Comparison of ENCODE assay signal across 9 cellular contexts in the genomic region with DNA sequence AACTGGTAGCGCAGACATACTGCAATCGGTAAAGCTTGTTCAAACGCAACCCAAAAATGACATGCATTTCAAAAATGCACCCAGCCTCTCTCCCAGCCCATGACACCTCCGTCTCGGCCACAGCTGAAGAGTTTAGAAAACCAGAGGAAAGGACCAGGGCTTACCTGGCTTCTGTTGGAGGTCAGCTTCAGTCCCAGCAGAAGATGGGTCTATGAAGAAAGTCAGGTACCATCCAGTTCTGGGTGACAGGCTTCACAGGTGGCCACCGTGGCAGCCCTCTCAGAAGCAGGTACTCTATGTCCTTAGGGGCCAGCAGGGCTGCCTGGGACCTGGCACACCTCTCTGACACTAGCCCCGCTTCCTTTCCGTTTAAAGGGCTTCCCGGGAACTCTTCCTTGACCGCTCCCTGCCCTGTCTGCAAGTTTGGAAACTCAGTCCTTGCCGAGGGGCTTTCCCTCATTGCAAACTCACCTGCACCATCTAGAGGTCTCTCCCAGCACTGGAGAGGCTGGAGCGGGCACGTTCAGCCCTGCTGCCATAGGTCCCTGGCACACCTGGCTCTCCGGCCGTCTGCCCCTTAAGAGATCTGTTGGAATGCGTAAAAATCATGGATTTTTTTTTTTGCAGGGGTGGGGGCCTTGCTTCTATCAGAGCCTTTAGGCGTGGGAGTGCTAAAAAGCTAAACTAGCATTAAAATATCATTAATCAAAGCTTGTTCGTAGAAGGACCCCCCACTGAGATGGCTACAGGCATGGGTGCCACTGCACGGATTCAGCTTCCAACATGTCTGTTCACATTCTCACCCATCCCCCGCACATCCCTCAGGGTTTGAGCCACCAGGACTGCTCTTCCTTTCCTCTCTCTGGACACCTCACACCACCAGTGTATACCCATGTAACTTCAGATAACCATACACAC. TPM values are rescaled to one million over a fixed set of nuclear protein-coding genes. Genes with fewer than 3 reads are reported as not detected.
DNase-seq lines count a peak whose midpoint lies in the region; ATAC-seq, FAIRE-seq and TF ChIP-seq lines count a peak whose summit lies in the region.
"Had no signal": no experiment of that assay in that cellular context is flagged by ENCODE, and none has a peak within 500 bp of the region (broad histone marks: within the 10 kb centered on the region; RNA-seq: fewer than 3 reads in every experiment).

A gene (minus strand): TSS at position 425 of the 918 bp plus-strand sequence. CDS start 58,206 bp downstream, outside the sequence.

- H3K4me3 ChIP-seq in K562 (no peak within 1 kb of the TSS), keratinocyte (ENCODE audit: control insufficient read depth in 2 of 3, extremely low read depth in 1 of 3, insufficient read depth in 2 of 3, low read depth in 1 of 3, low read length in 3 of 3) (peak within 1 kb of the TSS; percentile 20 to 74 (median 40))

- POLR2A ChIA-PET in K562 (lab: Yijun Ruan, JAX), result interaction anchor here (0.8 kb wide), 2 partner anchors 40 to 133 kb away, joined by 4 to 5 read pairs; no protein-coding TSS in a partner anchor

- H3K4me1 ChIP-seq in K562 (replicated peaks in 1 of 2; ENCODE audit: control insufficient read depth in 2 of 2, insufficient read depth in 2 of 2, low read length in 2 of 2) (no peaks in the 10 kb centered on the region), keratinocyte (ENCODE audit: control insufficient read depth, extremely low read depth, insufficient read depth, low read length) (peaks cover 16% of the 10 kb centered on the region)

- no peaks in the 10 kb centered on the region for H3K79me2 ChIP-seq in K562 (ENCODE audit: control insufficient read depth, insufficient read depth, low read length)
- H3K79me2 ChIP-seq in keratinocyte (ENCODE audit: control insufficient read depth, insufficient read depth, low read length), result no peaks in the 10 kb centered on the region

- intact Hi-C loops in K562 (cut with micrococcal nuclease), result no loop called here

- CTCF ChIA-PET in K562 (lab: Yijun Ruan, JAX; ENCODE audit: low intra/inter-chr PET ratio), result no interaction called here

- H3K36me3 ChIP-seq in K562 (ENCODE audit: control insufficient read depth, insufficient read depth, low read length), result no peaks in the 10 kb centered on the region
- no peaks in the 10 kb centered on the region for H3K36me3 ChIP-seq in keratinocyte (ENCODE audit: control insufficient read depth in 2 of 2, extremely low read depth in 1 of 2, insufficient read depth in 2 of 2, low read length in 2 of 2)

- peak; percentile 71 for TF ChIP-seq CTCF in C4-2B (conservative IDR thresholded peaks at IDR 0.05)
- peak; percentile 28 to 38 (median 30); a peak in 5 of 6 replicates for TF ChIP-seq CTCF in K562 (IDR thresholded peaks at IDR 0.05 in 2 of 3, conservative IDR thresholded peaks at IDR 0.05 in 1 of 3; ENCODE audit: insufficient read depth in 2 of 3, low read depth in 1 of 3, low read length in 3 of 3)
- TF ChIP-seq CTCF in keratinocyte (optimal IDR thresholded peaks at IDR 0.05 in 1 of 3, IDR thresholded peaks at IDR 0.05 in 1 of 3, conservative IDR thresholded peaks at IDR 0.05 in 1 of 3; ENCODE audit: extremely low read depth in 1 of 3, insufficient read depth in 2 of 3, low read length in 3 of 3), result peak; percentile 90 to 93 (median 90)

- peak; percentile 84 for DNase-seq in HPDE6-E6E7 (ENCODE audit: extremely low spot score)
- peak; percentile 93 for DNase-seq in SW480 (ENCODE audit: low spot score)
- DNase-seq in K562 (ENCODE audit: extremely low read depth in 1 of 4, low spot score in 3 of 4), result peak in 2 of 4 experiments; percentile 18 to 25
- peak; percentile 30 for DNase-seq in keratinocyte (ENCODE audit: low read depth, low spot score)
- peak; percentile 11 for DNase-seq in stimulated activated CD8-positive, alpha-beta memory T cell treated with anti-CD3 and anti-CD28 coated beads, Interleukin-15, amount 100 ng/mL, for 1 hour (ENCODE audit: low read depth)

- BruUV-seq in K562 (replicated peaks; lab: Mats Ljungman, UMichigan), result no TSS peak

- peak in 1 of 2 experiments; percentile 27; a peak in 1 of 4 replicates for TF ChIP-seq RAD21 in K562 (CRISPR knock-in tag; conservative IDR thresholded peaks at IDR 0.05 in 1 of 2, IDR thresholded peaks at IDR 0.05 in 1 of 2)

- peak; percentile 79 for ATAC-seq in K562
- ATAC-seq in HG03045 (IDR thresholded peaks at IDR 0.05; ENCODE audit: unreplicated experiment), result no peak
- ATAC-seq in HG03175 (IDR thresholded peaks at IDR 0.05; ENCODE audit: unreplicated experiment), result no peak

- WGBS in K562 (ENCODE audit: insufficient coverage, low coverage, missing lambda C conversion rate), result 3% methylated on average over 20 of the region's 20 CpGs

- no peak within 1 kb of the TSS for H3K27ac ChIP-seq in C4-2B
- no peak within 1 kb of the TSS for H3K27ac ChIP-seq in K562 (ENCODE audit: extremely low read depth, low read depth, low read length)
- no peak within 1 kb of the TSS for H3K27ac ChIP-seq in keratinocyte (ENCODE audit: control insufficient read depth, insufficient read depth, low read length)

- TF ChIP-seq EP300 in K562 (IDR thresholded peaks at IDR 0.05; ENCODE audit: low read length), result no peak

- no peaks in the 10 kb centered on the region for H3K9me3 ChIP-seq in K562 (replicated peaks; ENCODE audit: control insufficient read depth, insufficient read depth, low read depth, low read length)
- H3K9me3 ChIP-seq in keratinocyte (ENCODE audit: control insufficient read depth, low read depth, low read length), result no peaks in the 10 kb centered on the region

- H3K9ac ChIP-seq in K562 (ENCODE audit: insufficient read depth in 1 of 2, low read depth in 2 of 2, low read length in 2 of 2) (no peak within 1 kb of the TSS), keratinocyte (ENCODE audit: control insufficient read depth, extremely low read depth, insufficient read depth, low read length) (peak within 1 kb of the TSS; percentile 45)

- dilution Hi-C loops in keratinocyte (cut with MboI; ENCODE audit: extremely low pct_ligation_motif_present, low sequenced_read_pairs), result no loop called here

- no peaks in the 10 kb centered on the region for H4K20me1 ChIP-seq in K562 (replicated peaks; ENCODE audit: control insufficient read depth, insufficient read depth, low read length)
- H4K20me1 ChIP-seq in keratinocyte (ENCODE audit: control insufficient read depth, extremely low read depth, insufficient read depth, low read length), result no peaks in the 10 kb centered on the region

- FAIRE-seq in K562 (lab: Jason Lieb, UNC) (no peak), keratinocyte (lab: Jason Lieb, UNC) (peak; percentile 86)

- H3K27me3 ChIP-seq in K562 (ENCODE audit: control insufficient read depth in 2 of 2, insufficient read depth in 2 of 2, low read length in 2 of 2) (peaks cover 33 to 68% of the 10 kb centered on the region in 2 experiments), keratinocyte (ENCODE audit: control insufficient read depth, extremely low read depth, insufficient read depth, low read length) (peaks cover 3% of the 10 kb centered on the region)

- H2AFZ ChIP-seq in K562 (ENCODE audit: low read depth, low read length), result no peak within 1 kb of the TSS
- peak within 1 kb of the TSS; percentile 27 for H2AFZ ChIP-seq in keratinocyte (ENCODE audit: control insufficient read depth, low read length)

- TF ChIP-seq POLR2A in K562 (conservative IDR thresholded peaks at IDR 0.05), result no peak

- in situ Hi-C loops in K562 (cut with MboI), result no loop called here

- peaks cover 3% of the 10 kb centered on the region for H3K9me1 ChIP-seq in K562 (ENCODE audit: control insufficient read depth, insufficient read depth, low read length)
- H3K9me1 ChIP-seq in keratinocyte (ENCODE audit: control insufficient read depth, extremely low read depth, insufficient read depth, low read length), result no peaks in the 10 kb centered on the region

- H3K4me2 ChIP-seq in K562 (ENCODE audit: insufficient read depth, low read length) (no peak within 1 kb of the TSS), keratinocyte (ENCODE audit: control insufficient read depth, extremely low read depth, insufficient read depth, low read depth, low read length) (peak within 1 kb of the TSS; percentile 87)

TF ChIP-seq in K562, 482 proteins besides CTCF, POLR2A, EP300 and RAD21 (continues in another document):
- TF ChIP-seq POLR2AphosphoS5 (IDR thresholded peaks at IDR 0.05; ENCODE audit: control insufficient read depth, insufficient read depth, low read depth, low read length) (no peak), RFX5 (IDR thresholded peaks at IDR 0.05; ENCODE audit: low read depth, low read length) (no peak), MEF2D (tag; conservative IDR thresholded peaks at IDR 0.05; ENCODE audit: low read depth) (no peak)

RNA-seq across cellular contexts. Expression of the gene that starts here (rescaled TPM):
- not detected in 2 replicates for total RNA-seq in K562 (2011; cell fraction: chromatin; rRNA removed; ENCODE audit: low replicate concordance)
- total RNA-seq in K562 (2011; cell fraction: nucleolus; rRNA removed), result not detected in 2 replicates
- total RNA-seq in K562 (2011; cell fraction: nucleoplasm; rRNA removed), result not detected in 2 replicates
- not detected in 2 replicates for total RNA-seq in K562 (2014; rRNA removed)
- total RNA-seq in K562 (2014; rRNA removed; fragmentation: Illumina TruSeq; extraction: Trizol), result not detected in 2 replicates
- not detected in 2 replicates for total RNA-seq in K562 (2015; rRNA removed; fragmentation: Illumina TruSeq; extraction: Trizol)
- total RNA-seq in K562 (2021), result not detected in 2 replicates
- polyA plus RNA-seq in K562 (2011; rRNA removed), result not detected in 2 replicates
- polyA plus RNA-seq in K562 (2011; cell fraction: cytosol; rRNA removed), result not detected in 2 replicates
- not detected in 2 replicates for polyA plus RNA-seq in K562 (2011; cell fraction: nucleus; rRNA removed)
- polyA plus RNA-seq in K562 (2012), result not detected in 2 replicates
- not detected in 2 replicates for polyA plus RNA-seq in K562 (2014; fragmentation: Illumina TruSeq; extraction: Trizol)
- polyA plus RNA-seq in K562 (2014; fragmentation: Nextera tagmentation; extraction: Ambion mirVana), result not detected
- polyA plus RNA-seq in K562 (2014; rRNA removed), result 0.01 TPM in 1 of 2 replicates, not detected in the other
- polyA minus RNA-seq in K562 (2011; rRNA and poly(A)+ RNA removed), result not detected in 2 replicates
- polyA minus RNA-seq in K562 (2011; cell fraction: cytosol; rRNA and poly(A)+ RNA removed), result not detected in 2 replicates
- not detected in 2 replicates for polyA minus RNA-seq in K562 (2011; cell fraction: nucleus; rRNA and poly(A)+ RNA removed)
- 0.21 to 0.27 TPM (median 0.27 TPM) in 3 replicates for polyA plus RNA-seq in keratinocyte
- 0.26 TPM for polyA plus RNA-seq in keratinocyte (2011; ENCODE audit: low read depth)
- polyA plus RNA-seq in keratinocyte (2011; cell fraction: cytosol; rRNA removed), result 0.14 and 0.16 TPM in 2 replicates
- polyA plus RNA-seq in keratinocyte (2011; cell fraction: nucleus; rRNA removed), result 0.75 and 1.1 TPM in 2 replicates
- 0.21 and 0.23 TPM in 2 replicates for polyA plus RNA-seq in keratinocyte (2012; ENCODE audit: low replicate concordance)
- 0.20 to 0.51 TPM (median 0.30 TPM) in 3 replicates for polyA minus RNA-seq in keratinocyte
- not detected for polyA minus RNA-seq in keratinocyte (2011; cell fraction: cytosol; rRNA and poly(A)+ RNA removed)
- polyA minus RNA-seq in keratinocyte (2011; cell fraction: nucleus; rRNA and poly(A)+ RNA removed), result 0.84 and 1.6 TPM in 2 replicates
- total RNA-seq: glomerular endothelial cell had no signal

Comparison
In these comparisons a context has a peak if more than half of its experiments do, and no peak if none do; other contexts are left out.
1. Peak in ATAC-seq in K562; RNA of the gene not detected or under 1 TPM.
2. CTCF ChIP-seq: peak in every context shown above with its lines; median percentile 90 in keratinocyte; 71 in C4-2B; 30 in K562.